Comparison of ENCODE assay signal across 11 cellular contexts in the genomic region with DNA sequence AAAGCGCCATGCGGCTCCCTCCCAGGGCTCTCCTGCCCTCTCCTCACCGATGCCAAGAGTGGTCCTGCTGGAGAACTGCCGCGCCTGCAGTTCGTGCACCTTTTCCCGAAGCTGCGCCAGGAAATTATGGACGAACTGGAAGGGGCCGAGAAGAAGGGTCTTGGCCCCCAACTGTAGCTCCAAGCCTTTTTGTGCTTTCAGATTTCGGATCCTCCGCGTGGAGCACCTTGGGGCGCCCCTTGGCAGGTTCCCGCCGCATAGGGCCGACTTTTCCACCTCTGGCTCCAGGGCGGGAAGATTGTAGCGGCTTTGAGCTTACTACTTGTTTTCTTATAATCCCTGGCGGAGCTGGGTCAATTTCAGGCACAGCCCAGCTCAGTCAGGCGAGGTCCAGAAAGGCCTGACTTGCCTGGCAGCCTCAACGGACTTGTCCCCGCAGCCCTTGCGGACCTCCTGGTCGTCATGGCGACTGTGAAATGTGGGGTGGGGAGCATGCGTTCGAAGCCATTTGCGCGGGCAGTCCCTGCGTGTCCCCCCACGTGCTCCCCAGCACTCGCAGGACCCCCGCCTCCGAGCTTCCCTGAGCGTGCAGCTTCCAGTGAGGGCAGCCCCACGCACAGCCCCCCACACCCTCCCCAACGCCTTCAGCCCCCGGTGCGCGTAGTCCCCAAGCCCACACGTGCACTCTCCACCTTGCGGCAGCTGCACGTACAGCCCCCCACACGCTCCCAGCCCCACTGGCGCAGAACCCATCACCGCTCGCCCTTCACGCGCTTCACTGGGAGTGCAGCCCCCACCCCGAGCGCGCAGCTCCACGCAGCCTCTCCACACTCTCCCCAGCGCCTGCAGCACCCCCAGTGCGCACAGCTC.
DNase-seq lines count a peak whose midpoint lies in the region; ATAC-seq and TF ChIP-seq lines count a peak whose summit lies in the region.
"Had no signal": no experiment of that assay in that cellular context is flagged by ENCODE, and none has a peak within 500 bp of the region (broad histone marks: within the 10 kb centered on the region; RNA-seq: fewer than 3 reads in every experiment).

No MANE protein-coding gene starts in this region.

- POLR2A ChIA-PET in WTC11 (lab: Charles Lee), result interaction anchor here (0.6 kb wide), 1 partner anchor 101 kb away, joined by 3 read pairs; no protein-coding TSS in a partner anchor
- POLR2A ChIA-PET in naive thymus-derived CD4-positive, alpha-beta T cell (lab: Charles Lee), result no interaction called here

- no peaks in the 10 kb centered on the region for H3K4me1 ChIP-seq in naive thymus-derived CD4-positive, alpha-beta T cell (ENCODE audit: control insufficient read depth in 2 of 2, insufficient read depth in 2 of 2, low read length in 2 of 2)

- H3K4me1 Mint-ChIP-seq in WTC11, result peaks cover 18% of the 10 kb centered on the region
- H3K4me1 Mint-ChIP-seq in naive thymus-derived CD4-positive, alpha-beta T cell, result peaks cover 3 to 19% (median 12%) of the 10 kb centered on the region in 7 donors

- ATAC-seq in WTC11 (peak; percentile 82), HG02588 (IDR thresholded peaks at IDR 0.05; ENCODE audit: unreplicated experiment) (no peak)
- no peak for ATAC-seq in naive thymus-derived CD4-positive, alpha-beta T cell

- H3K36me3 ChIP-seq in naive thymus-derived CD4-positive, alpha-beta T cell (ENCODE audit: control insufficient read depth in 2 of 3, insufficient read depth in 3 of 3, low read length in 3 of 3), result no peaks in the 10 kb centered on the region

- intact Hi-C loops in naive thymus-derived CD4-positive, alpha-beta T cell (cut with micrococcal nuclease), result loop anchor here in 1 of 2 donors (10.0 kb wide), 1 partner anchor 1563 kb away; no protein-coding TSS in a partner anchor

- DNase-seq in AG10803 (ENCODE audit: low read depth), result no peak
- peak; percentile 36 for DNase-seq in WTC11 (ENCODE audit: low spot score)
- peak; percentile 29 to 30 for DNase-seq in erythroblast (lab: John Stamatoyannopoulos, UW)
- no peak for DNase-seq in naive thymus-derived CD4-positive, alpha-beta T cell
- no peak for DNase-seq in GM03348 (ENCODE audit: low spot score)
- no peak for DNase-seq in NCI-H187 (lab: John Stamatoyannopoulos, UW)
- no peak for DNase-seq in NCI-H446 treated with DMSO at 0.1 percent for 48 hours (lab: John Stamatoyannopoulos, UW)
- DNase-seq: GF-D8; stimulated activated naive CD4-positive, alpha-beta T cell treated with Interleukin-2 at 50 U/mL for 16 hours had no signal

- no peak overlapping the region for H3K27ac ChIP-seq in naive thymus-derived CD4-positive, alpha-beta T cell (ENCODE audit: low read depth, low read length)
- H3K27ac ChIP-seq: KMS-11 had no signal

- H3K27me3 ChIP-seq in naive thymus-derived CD4-positive, alpha-beta T cell (ENCODE audit: control insufficient read depth in 2 of 2, insufficient read depth in 2 of 2, low read length in 2 of 2), result peaks cover 0 to 7% of the 10 kb centered on the region in 2 donors

- no peaks in the 10 kb centered on the region for H3K9me3 Mint-ChIP-seq in WTC11
- no peaks in the 10 kb centered on the region for H3K9me3 Mint-ChIP-seq in naive thymus-derived CD4-positive, alpha-beta T cell

- no peaks in the 10 kb centered on the region for H3K36me3 Mint-ChIP-seq in WTC11
- peaks cover 0 to 6% (median 0%) of the 10 kb centered on the region in 5 donors for H3K36me3 Mint-ChIP-seq in naive thymus-derived CD4-positive, alpha-beta T cell

- CTCF ChIA-PET in WTC11 (lab: Charles Lee), result interaction anchor here (0.8 to 2.2 kb wide), 8 partner anchors 23 to 347 kb away, joined by 3 to 5 read pairs (median 4); a partner anchor contains a TSS
- CTCF ChIA-PET in naive thymus-derived CD4-positive, alpha-beta T cell (lab: Charles Lee), result no interaction called here

- TF ChIP-seq CTCF in AG10803 (conservative IDR thresholded peaks at IDR 0.05; ENCODE audit: low read length) (no peak), WTC11 (IDR thresholded peaks at IDR 0.05) (no peak)

- no peaks in the 10 kb centered on the region for H3K9me3 ChIP-seq in naive thymus-derived CD4-positive, alpha-beta T cell (ENCODE audit: control insufficient read depth in 2 of 3, low read length in 3 of 3)

- H3K4me3 ChIP-seq in AG10803 (ENCODE audit: low read length), result peak overlapping the region; percentile 34
- no peak overlapping the region for H3K4me3 ChIP-seq in naive thymus-derived CD4-positive, alpha-beta T cell (ENCODE audit: low read length)

- peaks cover 64% of the 10 kb centered on the region for H3K27me3 Mint-ChIP-seq in WTC11 (ENCODE audit: low read depth)
- H3K27me3 Mint-ChIP-seq in naive thymus-derived CD4-positive, alpha-beta T cell, result peaks cover 32 to 68% (median 52%) of the 10 kb centered on the region in 5 donors

- TF ChIP-seq POLR2A in erythroblast (IDR thresholded peaks at IDR 0.05; ENCODE audit: low read length), result no peak

- no peak overlapping the region for H3K27ac Mint-ChIP-seq in WTC11
- H3K27ac Mint-ChIP-seq in naive thymus-derived CD4-positive, alpha-beta T cell, result no peak overlapping the region

- H3K4me3 Mint-ChIP-seq in WTC11, result peak overlapping the region; percentile 62
- peak overlapping the region in 6 of 10 donors; percentile 19 to 75 (median 42) for H3K4me3 Mint-ChIP-seq in naive thymus-derived CD4-positive, alpha-beta T cell

TF ChIP-seq in WTC11, 78 proteins besides CTCF, POLR2A, EP300 and RAD21:
- TF ChIP-seq, protein P1, sequence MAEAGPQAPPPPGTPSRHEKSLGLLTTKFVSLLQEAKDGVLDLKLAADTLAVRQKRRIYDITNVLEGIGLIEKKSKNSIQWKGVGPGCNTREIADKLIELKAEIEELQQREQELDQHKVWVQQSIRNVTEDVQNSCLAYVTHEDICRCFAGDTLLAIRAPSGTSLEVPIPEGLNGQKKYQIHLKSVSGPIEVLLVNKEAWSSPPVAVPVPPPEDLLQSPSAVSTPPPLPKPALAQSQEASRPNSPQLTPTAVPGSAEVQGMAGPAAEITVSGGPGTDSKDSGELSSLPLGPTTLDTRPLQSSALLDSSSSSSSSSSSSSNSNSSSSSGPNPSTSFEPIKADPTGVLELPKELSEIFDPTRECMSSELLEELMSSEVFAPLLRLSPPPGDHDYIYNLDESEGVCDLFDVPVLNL (CRISPR knock-in tag; IDR thresholded peaks at IDR 0.05; ENCODE audit: borderline replicate concordance, low read depth), result 0 out of 2 replicates have a peak, but pooled peaks have one; percentile 32
- TF ChIP-seq, protein P2, sequence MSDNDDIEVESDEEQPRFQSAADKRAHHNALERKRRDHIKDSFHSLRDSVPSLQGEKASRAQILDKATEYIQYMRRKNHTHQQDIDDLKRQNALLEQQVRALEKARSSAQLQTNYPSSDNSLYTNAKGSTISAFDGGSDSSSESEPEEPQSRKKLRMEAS (CRISPR knock-in tag; IDR thresholded peaks at IDR 0.05), result peak; percentile 24
- TF ChIP-seq FOXP1 (CRISPR knock-in tag; IDR thresholded peaks at IDR 0.05; ENCODE audit: borderline replicate concordance) (0 out of 2 replicates have a peak, but pooled peaks have one; percentile 53), ZNF671 (CRISPR knock-in tag; IDR thresholded peaks at IDR 0.05) (no peak), CREM (CRISPR knock-in tag; IDR thresholded peaks at IDR 0.05) (no peak), SMAD3 (CRISPR knock-in tag; IDR thresholded peaks at IDR 0.05; ENCODE audit: borderline replicate concordance) (peak; percentile 41; the same call in 1 of the 2 replicates)
- TF ChIP-seq, protein P3, sequence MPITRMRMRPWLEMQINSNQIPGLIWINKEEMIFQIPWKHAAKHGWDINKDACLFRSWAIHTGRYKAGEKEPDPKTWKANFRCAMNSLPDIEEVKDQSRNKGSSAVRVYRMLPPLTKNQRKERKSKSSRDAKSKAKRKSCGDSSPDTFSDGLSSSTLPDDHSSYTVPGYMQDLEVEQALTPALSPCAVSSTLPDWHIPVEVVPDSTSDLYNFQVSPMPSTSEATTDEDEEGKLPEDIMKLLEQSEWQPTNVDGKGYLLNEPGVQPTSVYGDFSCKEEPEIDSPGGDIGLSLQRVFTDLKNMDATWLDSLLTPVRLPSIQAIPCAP (CRISPR knock-in tag; IDR thresholded peaks at IDR 0.05), result peak; percentile 31; the same call in 1 of the 2 replicates
- TF ChIP-seq, protein P4, sequence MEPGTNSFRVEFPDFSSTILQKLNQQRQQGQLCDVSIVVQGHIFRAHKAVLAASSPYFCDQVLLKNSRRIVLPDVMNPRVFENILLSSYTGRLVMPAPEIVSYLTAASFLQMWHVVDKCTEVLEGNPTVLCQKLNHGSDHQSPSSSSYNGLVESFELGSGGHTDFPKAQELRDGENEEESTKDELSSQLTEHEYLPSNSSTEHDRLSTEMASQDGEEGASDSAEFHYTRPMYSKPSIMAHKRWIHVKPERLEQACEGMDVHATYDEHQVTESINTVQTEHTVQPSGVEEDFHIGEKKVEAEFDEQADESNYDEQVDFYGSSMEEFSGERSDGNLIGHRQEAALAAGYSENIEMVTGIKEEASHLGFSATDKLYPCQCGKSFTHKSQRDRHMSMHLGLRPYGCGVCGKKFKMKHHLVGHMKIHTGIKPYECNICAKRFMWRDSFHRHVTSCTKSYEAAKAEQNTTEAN (CRISPR knock-in tag; IDR thresholded peaks at IDR 0.05), result 0 out of 2 replicates have a peak, but pooled peaks have one; percentile 45
- TF ChIP-seq, protein P5, sequence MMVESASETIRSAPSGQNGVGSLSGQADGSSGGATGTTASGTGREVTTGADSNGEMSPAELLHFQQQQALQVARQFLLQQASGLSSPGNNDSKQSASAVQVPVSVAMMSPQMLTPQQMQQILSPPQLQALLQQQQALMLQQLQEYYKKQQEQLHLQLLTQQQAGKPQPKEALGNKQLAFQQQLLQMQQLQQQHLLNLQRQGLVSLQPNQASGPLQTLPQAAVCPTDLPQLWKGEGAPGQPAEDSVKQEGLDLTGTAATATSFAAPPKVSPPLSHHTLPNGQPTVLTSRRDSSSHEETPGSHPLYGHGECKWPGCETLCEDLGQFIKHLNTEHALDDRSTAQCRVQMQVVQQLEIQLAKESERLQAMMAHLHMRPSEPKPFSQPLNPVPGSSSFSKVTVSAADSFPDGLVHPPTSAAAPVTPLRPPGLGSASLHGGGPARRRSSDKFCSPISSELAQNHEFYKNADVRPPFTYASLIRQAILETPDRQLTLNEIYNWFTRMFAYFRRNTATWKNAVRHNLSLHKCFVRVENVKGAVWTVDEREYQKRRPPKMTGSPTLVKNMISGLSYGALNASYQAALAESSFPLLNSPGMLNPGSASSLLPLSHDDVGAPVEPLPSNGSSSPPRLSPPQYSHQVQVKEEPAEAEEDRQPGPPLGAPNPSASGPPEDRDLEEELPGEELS (CRISPR knock-in tag; IDR thresholded peaks at IDR 0.05), result peak; percentile 70; the same call in 1 of the 2 replicates

Comparison
In these comparisons a context has a peak if more than half of its experiments do, and no peak if none do; other contexts are left out.
1. DNase-seq: peak in WTC11 (single experiment) and erythroblast (2 of 2); none in AG10803 (single experiment), naive thymus-derived CD4-positive, alpha-beta T cell (0 of 9), GM03348 (single experiment), NCI-H187 (0 of 2) and NCI-H446 treated with DMSO at 0.1 percent for 48 hours (single experiment).